ENCODE assay signal across 18 cellular contexts in the genomic region with DNA sequence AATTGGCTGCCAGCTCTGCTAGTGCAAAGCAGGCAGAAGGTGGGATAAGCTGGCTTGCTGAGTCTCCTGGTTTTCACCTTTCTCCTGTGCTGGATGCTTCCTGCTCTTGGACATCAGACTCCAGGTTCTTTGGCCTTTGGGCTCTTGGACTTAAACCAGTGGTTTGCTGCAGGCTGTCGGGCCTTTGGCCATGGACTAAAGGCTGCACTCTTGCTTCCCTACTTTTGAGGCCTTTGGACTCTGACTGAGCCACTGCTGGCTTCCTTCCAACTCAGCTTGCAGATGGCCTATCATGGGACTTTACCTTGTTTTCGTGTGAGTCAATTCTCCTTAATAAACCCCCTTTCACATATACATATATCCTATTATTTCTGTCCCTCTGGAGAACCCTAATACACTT.
"Had no signal": no experiment of that assay in that cellular context is flagged by ENCODE, and none has a peak within 500 bp of the region (broad histone marks: within the 10 kb centered on the region; RNA-seq: fewer than 3 reads in every experiment).

No MANE protein-coding gene starts in this region.

- H3K4me3 ChIP-seq: lung, pancreas, thyroid gland had no signal

- H3K36me3 ChIP-seq: pancreas, thyroid gland had no signal

- FAIRE-seq: astrocyte, bronchial epithelial cell had no signal

- DNase-seq: activated CD4-positive, alpha-beta T cell treated with anti-CD3 and anti-CD28 coated beads, Interleukin-2, amount 50 U/mL, for 48 hours; activated CD8-positive, alpha-beta memory T cell treated with anti-CD3 and anti-CD28 coated beads, Interleukin-2, amount 10 ng/mL, durations not matched to agents 7 days and 5 days; activated naive CD4-positive, alpha-beta T cell treated with anti-CD3 and anti-CD28 coated beads, Interleukin-2, amount 10 ng/mL, durations not matched to agents 7 days and 5 days; activated T-cell treated with anti-CD3 and anti-CD28 coated beads, Interleukin-2, amount 50 U/mL, for 1 hour; dermis blood vessel endothelial cell; effector memory CD8-positive, alpha-beta T cell; foreskin melanocyte; immature natural killer cell; left cardiac atrium; naive B cell; stimulated activated CD4-positive, alpha-beta T cell treated with anti-CD3 and anti-CD28 coated beads, Interleukin-1b, Interleukin-23, amount 100 ng/mL, for 48 hours; thyroid gland had no signal

- H3K27ac ChIP-seq: epithelial cell of prostate, pancreas, thyroid gland, VCaP had no signal

- ATAC-seq: activated CD8-positive, alpha-beta memory T cell treated with anti-CD3 and anti-CD28 coated beads, Interleukin-2, amount 10 ng/mL, durations not matched to agents 7 days and 5 days; effector memory CD8-positive, alpha-beta T cell; left cardiac atrium; pancreas had no signal

- H3K4me1 ChIP-seq: pancreas, thyroid gland had no signal

- H3K27me3 ChIP-seq: pancreas, thyroid gland had no signal

- H3K9me3 ChIP-seq: pancreas, thyroid gland had no signal
